Comparison of ENCODE assay signal across 23 cellular contexts in genomic region chr11:88131764-88132470, GRCh38. TPM values are rescaled to one million over a fixed set of nuclear protein-coding genes. Genes with fewer than 3 reads are reported as not detected.
DNase-seq lines count a peak whose midpoint lies in the region; ATAC-seq, FAIRE-seq and TF ChIP-seq lines count a peak whose summit lies in the region.
"Had no signal": no experiment of that assay in that cellular context is flagged by ENCODE, and none has a peak within 500 bp of the region (broad histone marks: within the 10 kb centered on the region; RNA-seq: fewer than 3 reads in every experiment).

No MANE protein-coding gene starts in this region.

- FAIRE-seq in GM19239 (lab: Jason Lieb, UNC): peak; percentile 81
- FAIRE-seq: bronchial epithelial cell had no signal

- no peaks in the 10 kb centered on the region for H3K36me3 ChIP-seq in trophoblast cell (ENCODE audit: control insufficient read depth in 1 of 2, insufficient read depth in 2 of 2, low read length in 2 of 2)
- no peaks in the 10 kb centered on the region for H3K36me3 ChIP-seq in WERI-Rb-1
- H3K36me3 ChIP-seq: tibial artery had no signal

- no peak overlapping the region for H4K12ac ChIP-seq in trophoblast cell (ENCODE audit: low read depth, low read length)

- H3K4ac ChIP-seq in trophoblast cell (ENCODE audit: low read depth, low read length): no peak overlapping the region

- H3K79me2 ChIP-seq in trophoblast cell (ENCODE audit: control insufficient read depth, insufficient read depth, low read length, poor library complexity): no peaks in the 10 kb centered on the region

- H3K27me3 ChIP-seq in trophoblast cell (ENCODE audit: insufficient read depth, low read length) (no peaks in the 10 kb centered on the region), WERI-Rb-1 (ENCODE audit: insufficient read depth, low read depth, severe bottlenecking) (no peaks in the 10 kb centered on the region)
- H3K27me3 ChIP-seq: tibial artery had no signal

- H3K23ac ChIP-seq in trophoblast cell (ENCODE audit: low read length): no peak overlapping the region

- no peaks in the 10 kb centered on the region for H3K4me1 ChIP-seq in trophoblast cell (ENCODE audit: control insufficient read depth in 1 of 2, insufficient read depth in 2 of 2, low read length in 2 of 2)
- H3K4me1 ChIP-seq: tibial artery had no signal

- TF ChIP-seq CTCF in fibroblast of mammary gland (conservative IDR thresholded peaks at IDR 0.05; ENCODE audit: control insufficient read depth, insufficient read depth, low read depth, low read length): no peak
- TF ChIP-seq CTCF in WERI-Rb-1 (IDR thresholded peaks at IDR 0.05; ENCODE audit: low read depth, low read length): no peak

- no peak overlapping the region for H3K4me2 ChIP-seq in trophoblast cell (ENCODE audit: low read length)

- no peak overlapping the region for H2BK5ac ChIP-seq in trophoblast cell (ENCODE audit: low read depth, low read length, poor library complexity)

- no peak overlapping the region for H3K18ac ChIP-seq in trophoblast cell (ENCODE audit: low read length)

- H3K4me3 ChIP-seq in fibroblast of mammary gland (ENCODE audit: control insufficient read depth, low read depth, low read length): no peak overlapping the region
- H3K4me3 ChIP-seq in trophoblast cell (ENCODE audit: low read depth, low read length): no peak overlapping the region
- H3K4me3 ChIP-seq in WERI-Rb-1 (ENCODE audit: low read depth, low read length): no peak overlapping the region
- H3K4me3 ChIP-seq: SK-N-MC, tibial artery had no signal

- no peak overlapping the region for H2AFZ ChIP-seq in trophoblast cell (ENCODE audit: insufficient read depth, low read length, poor library complexity)

- no peak overlapping the region for H3K9ac ChIP-seq in trophoblast cell (ENCODE audit: low read length)

- no peak overlapping the region for H4K91ac ChIP-seq in trophoblast cell (ENCODE audit: low read depth, low read length)

- H3K79me1 ChIP-seq in trophoblast cell (ENCODE audit: low read length): no peaks in the 10 kb centered on the region

- no CpG with 5 or more reads among the region's 3 CpGs for WGBS in trophoblast cell (ENCODE audit: extremely low coverage, insufficient coverage, insufficient read length)

- H3K9me3 ChIP-seq in trophoblast cell (ENCODE audit: insufficient read depth, low read depth, low read length) (no peaks in the 10 kb centered on the region), WERI-Rb-1 (ENCODE audit: severe bottlenecking) (no peaks in the 10 kb centered on the region)
- H3K9me3 ChIP-seq: tibial artery had no signal

- H3K14ac ChIP-seq in trophoblast cell (ENCODE audit: low read length): no peak overlapping the region

- H2BK120ac ChIP-seq in trophoblast cell (ENCODE audit: insufficient read depth, low read length, poor library complexity): no peak overlapping the region

- no peak overlapping the region for H2BK12ac ChIP-seq in trophoblast cell (ENCODE audit: low read length)

- no peak overlapping the region for H2AK5ac ChIP-seq in trophoblast cell (ENCODE audit: low read length)

- no peak overlapping the region for H3K27ac ChIP-seq in trophoblast cell (ENCODE audit: low read depth, low read length)
- no peak overlapping the region for H3K27ac ChIP-seq in WERI-Rb-1
- H3K27ac ChIP-seq: SK-N-MC, tibial artery had no signal

- peak; percentile 70 for ATAC-seq in HG03354 (IDR thresholded peaks at IDR 0.05; ENCODE audit: poor library complexity, severe bottlenecking, unreplicated experiment)
- no peak for ATAC-seq in HG03025 (IDR thresholded peaks at IDR 0.05; ENCODE audit: low FRiP score, unreplicated experiment)
- ATAC-seq: Panc1; stimulated activated naive B cell treated with anti-CD40 and anti-IgM and Interleukin-4, amounts not matched to agents 10 μg/mL and 1 μg/mL and 100 μg/mL, for 72 hours had no signal

- H4K8ac ChIP-seq in trophoblast cell (ENCODE audit: low read depth, low read length): no peak overlapping the region

- DNase-seq in EL (peak; percentile 9), GM19239 (ENCODE audit: insufficient read length, low spot score) (no peak), fibroblast of mammary gland (ENCODE audit: low read depth) (peak; percentile 7), trophoblast cell (no peak), WERI-Rb-1 (no peak)
- DNase-seq in stimulated activated CD4-positive, alpha-beta T cell treated with anti-CD3 and anti-CD28 coated beads, Interleukin-12 subunit alpha, Interleukin-12 subunit beta, amount 100 ng/mL, for 4 hours: no peak
- DNase-seq: activated CD4-positive, CD25-positive, alpha-beta regulatory T cell treated with anti-CD3 and anti-CD28 coated beads, Interleukin-2, amount 50 U/mL, for 72 hours; activated effector memory CD4-positive, alpha-beta T cell treated with Interleukin-2 at 50 U/mL for 16 hours; CD8-positive, alpha-beta memory T cell; DND-41; erythroblast; glutamatergic neuron; H7; NCI-H1694; NCI-H82; nucleus accumbens; stimulated activated naive B cell treated with anti-CD40 and anti-IgM and Interleukin-4, amounts not matched to agents 10 μg/mL and 1 μg/mL and 100 μg/mL, for 72 hours; tibial artery had no signal

RNA-seq across cellular contexts. Expression of gene RAB38, which starts 43.3 kb away (rescaled TPM):
- polyA plus RNA-seq in trophoblast cell (2013): 7.9 and 8.4 TPM in 2 replicates

Comparison
In these comparisons a context has a peak if more than half of its experiments do, and no peak if none do; other contexts are left out.
1. DNase-seq: peak in EL (single experiment) and fibroblast of mammary gland (single experiment); none in GM19239 (single experiment), stimulated activated CD4-positive, alpha-beta T cell treated with anti-CD3 and anti-CD28 coated beads, Interleukin-12 subunit alpha, Interleukin-12 subunit beta, amount 100 ng/mL, for 4 hours (single experiment), trophoblast cell (0 of 2) and WERI-Rb-1 (single experiment).